10 cellular contexts compared by ENCODE assay signal in the genomic region with DNA sequence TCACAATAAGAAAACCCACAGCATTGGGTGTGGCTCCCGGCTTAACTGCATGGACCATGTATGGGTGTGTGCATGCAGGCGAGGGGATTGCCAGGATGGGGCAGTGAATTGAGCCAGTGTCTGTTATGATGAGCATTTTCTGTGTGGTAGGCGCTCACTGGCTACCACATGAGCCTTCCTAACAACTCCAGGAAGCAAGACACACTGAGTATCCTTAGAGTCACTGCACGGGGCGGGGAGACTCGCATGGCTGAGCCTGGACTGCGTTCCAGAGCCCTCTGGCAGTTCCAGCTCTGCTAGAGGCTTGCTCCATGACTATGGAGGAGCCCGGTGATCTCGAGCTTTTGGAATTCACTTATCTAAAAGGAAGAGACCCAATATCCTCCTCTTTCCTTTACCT.
DNase-seq lines count a peak whose midpoint lies in the region; FAIRE-seq and TF ChIP-seq lines count a peak whose summit lies in the region.
"Had no signal": no experiment of that assay in that cellular context is flagged by ENCODE, and none has a peak within 500 bp of the region (broad histone marks: within the 10 kb centered on the region; RNA-seq: fewer than 3 reads in every experiment).

No MANE protein-coding gene starts in this region.

- peak; percentile 31 for DNase-seq in AG08395 (ENCODE audit: low spot score)
- DNase-seq in M059J (ENCODE audit: low read depth): peak; percentile 77
- peak; percentile 37 for DNase-seq in brain microvascular endothelial cell
- peak; percentile 88 for DNase-seq in kidney
- DNase-seq in OCI-M1 (lab: John Stamatoyannopoulos, UW): no peak
- DNase-seq in ascending aorta (ENCODE audit: low spot score in 2 of 2): no peak
- DNase-seq in NCI-H2227 (lab: John Stamatoyannopoulos, UW; ENCODE audit: unreplicated experiment): no peak
- DNase-seq in OCI-M2 (lab: John Stamatoyannopoulos, UW; ENCODE audit: unreplicated experiment): no peak
- DNase-seq: activated CD8-positive, alpha-beta memory T cell treated with anti-CD3 and anti-CD28 coated beads for 24 hours; CD4-positive, CD25-positive, alpha-beta regulatory T cell had no signal

- H3K36me3 ChIP-seq in brain microvascular endothelial cell (replicated peaks): no peaks in the 10 kb centered on the region
- H3K36me3 ChIP-seq in kidney (ENCODE audit: control insufficient read depth in 1 of 2, insufficient read depth in 2 of 2, low read length in 2 of 2): no peaks in the 10 kb centered on the region
- H3K36me3 ChIP-seq in ascending aorta: no peaks in the 10 kb centered on the region

- no peaks in the 10 kb centered on the region for H3K27me3 ChIP-seq in brain microvascular endothelial cell (replicated peaks)
- no peaks in the 10 kb centered on the region for H3K27me3 ChIP-seq in ascending aorta

- TF ChIP-seq CTCF in brain microvascular endothelial cell (IDR thresholded peaks at IDR 0.05; ENCODE audit: low read depth, low read length, missing control alignments) (no peak), kidney (IDR thresholded peaks at IDR 0.05; ENCODE audit: borderline replicate concordance, extremely low read depth, insufficient read depth) (no peak), ascending aorta (IDR thresholded peaks at IDR 0.05) (no peak)

- no peaks in the 10 kb centered on the region for H3K9me3 ChIP-seq in kidney (ENCODE audit: control insufficient read depth in 1 of 2, low read length in 2 of 2)
- no peaks in the 10 kb centered on the region for H3K9me3 ChIP-seq in ascending aorta

- H3K27ac ChIP-seq in brain microvascular endothelial cell (no peak overlapping the region), kidney (ENCODE audit: low read depth in 2 of 2, low read length in 2 of 2) (peak overlapping the region; percentile 41 to 73), ascending aorta (no peak overlapping the region)

- peaks cover 36 to 43% of the 10 kb centered on the region in 2 donors for H3K4me1 ChIP-seq in kidney (ENCODE audit: control insufficient read depth in 1 of 2, insufficient read depth in 1 of 2, low read depth in 1 of 2, low read length in 2 of 2)
- H3K4me1 ChIP-seq in ascending aorta: peaks cover 4 to 6% of the 10 kb centered on the region in 2 donors

- H3K9ac ChIP-seq in kidney (ENCODE audit: low read length in 2 of 2): peak overlapping the region in 1 of 2 donors; percentile 38

- in situ Hi-C loops in brain microvascular endothelial cell (cut with HindIII; ENCODE audit: low pct_ligation_motif_present, low sequenced_read_pairs): no loop called here

- intact Hi-C loops in kidney (cut with DNase I) (no loop called here), ascending aorta (cut with DNase I) (no loop called here)

- H3K4me3 ChIP-seq in brain microvascular endothelial cell (ENCODE audit: low read depth, low read length): no peak overlapping the region
- no peak overlapping the region for H3K4me3 ChIP-seq in kidney (ENCODE audit: low read length in 2 of 2)
- no peak overlapping the region for H3K4me3 ChIP-seq in ascending aorta

- no peak for FAIRE-seq in kidney (lab: Jason Lieb, UNC)

Comparison
In these comparisons a context has a peak if more than half of its experiments do, and no peak if none do; other contexts are left out.
1. DNase-seq: peak in AG08395 (single experiment), M059J (single experiment), brain microvascular endothelial cell (single experiment) and kidney (single experiment); none in OCI-M1 (single experiment), ascending aorta (0 of 2), NCI-H2227 (single experiment) and OCI-M2 (single experiment).
2. H3K27ac ChIP-seq: peak in kidney (2 of 2); none in brain microvascular endothelial cell (single experiment) and ascending aorta (0 of 2).